28 cellular contexts compared by ENCODE assay signal in genomic region chr3:60609446-60609845, GRCh38.
DNase-seq lines count a peak whose midpoint lies in the region; ATAC-seq, FAIRE-seq and TF ChIP-seq lines count a peak whose summit lies in the region.
"Had no signal": no experiment of that assay in that cellular context is flagged by ENCODE, and none has a peak within 500 bp of the region (broad histone marks: within the 10 kb centered on the region; RNA-seq: fewer than 3 reads in every experiment).

No MANE protein-coding gene starts in this region.

- no peaks in the 10 kb centered on the region for H3K23me2 ChIP-seq in H9 (ENCODE audit: insufficient read length, low read depth, low read length, poor library complexity, severe bottlenecking)
- no peaks in the 10 kb centered on the region for H3K23me2 ChIP-seq in H1 (ENCODE audit: low read depth, low read length)

- H2AK5ac ChIP-seq in H9 (ENCODE audit: insufficient read length, low read length) (no peak overlapping the region), H1 (ENCODE audit: low read depth, low read length) (no peak overlapping the region)

- DNase-seq in H9 (peak; percentile 38), PC-3 (peak; percentile 35), H1 (ENCODE audit: low read depth in 1 of 2, low spot score in 2 of 2) (peak in 1 of 2 experiments; percentile 56), urothelium cell line (ENCODE audit: low spot score) (peak; percentile 6), NCI-H345 treated with DMSO at 0.1 percent for 48 hours (lab: John Stamatoyannopoulos, UW; ENCODE audit: unreplicated experiment) (no peak), UCSD-AML1 (lab: John Stamatoyannopoulos, UW; ENCODE audit: unreplicated experiment) (no peak)
- DNase-seq: activated CD4-positive, alpha-beta T cell treated with anti-CD3 and anti-CD28 coated beads, Interleukin-2, amount 50 U/mL, for 1 hour; activated naive CD4-positive, alpha-beta T cell treated with anti-CD3 and anti-CD28 coated beads, Interleukin-2, amount 10 ng/mL, durations not matched to agents 7 days and 5 days; amygdala; caudate nucleus; CD4-positive, alpha-beta T cell; dermis blood vessel endothelial cell; DMS53; GF-D8; glutamatergic neuron; left colon; NCI-H524 treated with DMSO at 0.1 percent for 48 hours; tibial artery had no signal

- H3K4me3 ChIP-seq in PC-3 (ENCODE audit: low read length): no peak overlapping the region
- H3K4me3 ChIP-seq in H1 (ENCODE audit: extremely low read depth in 1 of 4, insufficient read depth in 2 of 4, low read depth in 3 of 4, low read length in 4 of 4): no peak overlapping the region
- H3K4me3 ChIP-seq: tibial artery had no signal

- H3K79me1 ChIP-seq in H9 (ENCODE audit: insufficient read depth, low read depth, low read length, poor library complexity, severe bottlenecking) (no peaks in the 10 kb centered on the region), H1 (ENCODE audit: low read depth, low read length) (no peaks in the 10 kb centered on the region)

- no peak overlapping the region for H3K56ac ChIP-seq in H9 (ENCODE audit: insufficient read length, low read depth, low read length)
- H3K56ac ChIP-seq in H1 (replicated peaks; ENCODE audit: insufficient read length, low read depth, low read length): no peak overlapping the region

- H3F3A ChIP-seq in PC-3 (ENCODE audit: low read length, unreplicated experiment): no peaks in the 10 kb centered on the region

- H3K4me1 Mint-ChIP-seq in H9: peaks cover 13 to 16% of the 10 kb centered on the region in 2 experiments
- H3K4me1 Mint-ChIP-seq: activated naive CD4-positive, alpha-beta T cell treated with anti-CD3 and anti-CD28 coated beads, Interleukin-2, amount 10 ng/mL, durations not matched to agents 7 days and 5 days; memory B cell had no signal

- H4K91ac ChIP-seq in H9 (ENCODE audit: insufficient read length, low read depth, low read length): no peak overlapping the region
- H4K91ac ChIP-seq in H1 (replicated peaks; ENCODE audit: insufficient read length, low read length): no peak overlapping the region

- no peak overlapping the region for H3K23ac ChIP-seq in H9 (ENCODE audit: insufficient read length, low read depth, low read length)
- no peak overlapping the region for H3K23ac ChIP-seq in H1 (ENCODE audit: insufficient read length)

- H3K4me2 ChIP-seq in H9 (ENCODE audit: insufficient read depth, insufficient read length, low read length) (no peak overlapping the region), PC-3 (ENCODE audit: low read length) (no peak overlapping the region), H1 (ENCODE audit: insufficient read depth in 1 of 2, low read depth in 2 of 2, low read length in 2 of 2) (no peak overlapping the region)
- H3K4me2 ChIP-seq: KMS-11 had no signal

- H2BK20ac ChIP-seq in H9 (ENCODE audit: low read depth, low read length, poor library complexity, severe bottlenecking) (no peak overlapping the region), H1 (ENCODE audit: low read length) (no peak overlapping the region)

- CTCF ChIA-PET in PC-3 (lab: Charles Lee) (no interaction called here), H1 (lab: Charles Lee; ENCODE audit: partially characterized antibody) (no interaction called here)

- POLR2A ChIA-PET in PC-3 (lab: Charles Lee; ENCODE audit: unreplicated experiment) (no interaction called here), H1 (lab: Charles Lee; ENCODE audit: partially characterized antibody) (no interaction called here)

- H3K27me3 ChIP-seq in H9 (ENCODE audit: insufficient read depth, low read length): no peaks in the 10 kb centered on the region
- H3K27me3 ChIP-seq in PC-3 (ENCODE audit: low read length): no peaks in the 10 kb centered on the region
- no peaks in the 10 kb centered on the region for H3K27me3 ChIP-seq in H1 (replicated peaks in 1 of 4; ENCODE audit: control insufficient read depth in 3 of 4, extremely low read depth in 1 of 4, insufficient read depth in 3 of 4, low read length in 3 of 4)
- H3K27me3 ChIP-seq: neutrophil, tibial artery had no signal

- no peak overlapping the region for H3K4me3 Mint-ChIP-seq in H9
- H3K4me3 Mint-ChIP-seq: activated naive CD4-positive, alpha-beta T cell treated with anti-CD3 and anti-CD28 coated beads, Interleukin-2, amount 10 ng/mL, durations not matched to agents 7 days and 5 days; activated T-helper 1 cell treated with anti-CD3 and anti-CD28 coated beads, Interleukin-12 subunit alpha, Interleukin-12 subunit beta, Interleukin-2, Interleukin-4 antibody, amounts not matched to agents 30 ng/mL and 10 ng/mL and 1 ng/mL, durations not matched to agents 14 hours and 24 hours and 36 hours; CD4-positive, alpha-beta T cell; memory B cell; stimulated activated naive CD8-positive, alpha-beta T cell treated with anti-CD3 and anti-CD28 coated beads, Interleukin-15, Interleukin-2, amounts not matched to agents 100 ng/mL and 50 ng/mL, for 24 hours had no signal

- H3K36me3 ChIP-seq in PC-3 (ENCODE audit: low read depth, low read length): no peaks in the 10 kb centered on the region
- no peaks in the 10 kb centered on the region for H3K36me3 ChIP-seq in H1 (ENCODE audit: control insufficient read depth in 2 of 4, insufficient read depth in 4 of 4, low read length in 3 of 4)
- H3K36me3 ChIP-seq: neutrophil, tibial artery had no signal

- H4K20me1 ChIP-seq in H9 (ENCODE audit: control insufficient read depth, insufficient read depth, insufficient read length) (no peaks in the 10 kb centered on the region), PC-3 (ENCODE audit: low read length) (no peaks in the 10 kb centered on the region), H1 (replicated peaks in 1 of 2; ENCODE audit: control insufficient read depth in 1 of 2, insufficient read depth in 2 of 2, low read length in 2 of 2) (no peaks in the 10 kb centered on the region)

- no peak for ATAC-seq in PC-3
- no peak for ATAC-seq in GM21619 (IDR thresholded peaks at IDR 0.05; ENCODE audit: unreplicated experiment)
- ATAC-seq: left colon, SK-N-SH treated with all-trans-retinoic acid at 6 μM for 48 hours had no signal

- no peaks in the 10 kb centered on the region for H3K9me3 ChIP-seq in H9 (ENCODE audit: control insufficient read depth, low read depth, low read length)
- no peaks in the 10 kb centered on the region for H3K9me3 ChIP-seq in PC-3 (ENCODE audit: low read length)
- H3K9me3 ChIP-seq in H1 (ENCODE audit: insufficient read depth in 2 of 2, low read depth in 1 of 2, low read length in 1 of 2): no peaks in the 10 kb centered on the region
- H3K9me3 ChIP-seq: neutrophil, tibial artery had no signal

- intact Hi-C loops in PC-3 (cut with micrococcal nuclease): no loop called here

- H3K27ac ChIP-seq in H9 (ENCODE audit: insufficient read length, low read depth, low read length): no peak overlapping the region
- no peak overlapping the region for H3K27ac ChIP-seq in PC-3 (ENCODE audit: low read length)
- H3K27ac ChIP-seq in H1 (ENCODE audit: low read depth, low read length): no peak overlapping the region
- H3K27ac ChIP-seq: KMS-11, neutrophil, tibial artery had no signal

- H3K27ac Mint-ChIP-seq in H9: no peak overlapping the region
- H3K27ac Mint-ChIP-seq: activated naive CD4-positive, alpha-beta T cell treated with anti-CD3 and anti-CD28 coated beads, Interleukin-2, amount 10 ng/mL, durations not matched to agents 7 days and 5 days; activated T-helper 1 cell treated with anti-CD3 and anti-CD28 coated beads, Interleukin-12 subunit alpha, Interleukin-12 subunit beta, Interleukin-2, Interleukin-4 antibody, amounts not matched to agents 30 ng/mL and 10 ng/mL and 1 ng/mL, durations not matched to agents 14 hours and 24 hours and 36 hours; CD4-positive, alpha-beta T cell; memory B cell; progenitor cell of endocrine pancreas; stimulated activated naive CD8-positive, alpha-beta T cell treated with anti-CD3 and anti-CD28 coated beads, Interleukin-15, Interleukin-2, amounts not matched to agents 100 ng/mL and 50 ng/mL, for 24 hours had no signal

- H3K36me3 Mint-ChIP-seq in H9 (ENCODE audit: insufficient read depth in 1 of 3, low read depth in 3 of 3): peaks cover 0 to 3% (median 2%) of the 10 kb centered on the region in 3 experiments; a peak in 2 of 7 replicates
- H3K36me3 Mint-ChIP-seq: activated naive CD4-positive, alpha-beta T cell treated with anti-CD3 and anti-CD28 coated beads, Interleukin-2, amount 10 ng/mL, durations not matched to agents 7 days and 5 days; memory B cell had no signal

- H3K4me1 ChIP-seq in H9 (ENCODE audit: insufficient read depth, low read length): no peaks in the 10 kb centered on the region
- H3K4me1 ChIP-seq in PC-3 (ENCODE audit: insufficient read depth, low read length): peaks cover 6% of the 10 kb centered on the region; the same call in 1 of the 2 replicates
- H3K4me1 ChIP-seq in H1 (replicated peaks in 1 of 4; ENCODE audit: control insufficient read depth in 3 of 4, insufficient read depth in 4 of 4, low read length in 3 of 4): peaks cover 0 to 4% (median 0%) of the 10 kb centered on the region in 4 experiments; a peak in 1 of 7 replicates

- no peak overlapping the region for H2BK15ac ChIP-seq in H9 (ENCODE audit: low read depth, low read length)
- H2BK15ac ChIP-seq in H1 (ENCODE audit: low read length): no peak overlapping the region

- H3K79me2 ChIP-seq in H9 (ENCODE audit: insufficient read depth, low read length) (no peaks in the 10 kb centered on the region), PC-3 (ENCODE audit: low read length) (no peaks in the 10 kb centered on the region), H1 (ENCODE audit: control insufficient read depth in 1 of 2, insufficient read depth in 2 of 2, low read length in 2 of 2) (no peaks in the 10 kb centered on the region)

- H3K9ac ChIP-seq in H9 (ENCODE audit: extremely low read depth, insufficient read length, low read length) (no peak overlapping the region), PC-3 (ENCODE audit: low read length) (no peak overlapping the region), H1 (replicated peaks in 1 of 4; ENCODE audit: extremely low read depth in 1 of 4, low read depth in 3 of 4, low read length in 3 of 4) (no peak overlapping the region)
- H3K9ac ChIP-seq: KMS-11 had no signal

- no CpG with 5 or more reads among the region's 4 CpGs for WGBS in H9 (ENCODE audit: extremely low coverage, insufficient read length, low lambda C conversion rate)
- WGBS in H1 (ENCODE audit: extremely low coverage in 1 of 2, insufficient coverage in 1 of 2, insufficient read length in 1 of 2, insufficient replicate concordance in 2 of 2, low coverage in 1 of 2, low lambda C conversion rate in 2 of 2, missing lambda C conversion rate in 1 of 2), 2 experiments: 77% methylated on average over 4 of the region's 4 CpGs; no CpG with 5 or more reads in 1 of the 2 experiments

- H3K27me3 Mint-ChIP-seq in H9 (ENCODE audit: low read depth): no peaks in the 10 kb centered on the region
- H3K27me3 Mint-ChIP-seq: activated naive CD4-positive, alpha-beta T cell treated with anti-CD3 and anti-CD28 coated beads, Interleukin-2, amount 10 ng/mL, durations not matched to agents 7 days and 5 days; CD4-positive, alpha-beta T cell; memory B cell; progenitor cell of endocrine pancreas; stimulated activated naive CD8-positive, alpha-beta T cell treated with anti-CD3 and anti-CD28 coated beads, Interleukin-15, Interleukin-2, amounts not matched to agents 100 ng/mL and 50 ng/mL, for 24 hours had no signal

- H4K8ac ChIP-seq in H9 (replicated peaks; ENCODE audit: insufficient read length, low read depth, low read length) (no peak overlapping the region), H1 (ENCODE audit: extremely low read depth, insufficient read depth, low read length) (no peak overlapping the region)

- H2BK120ac ChIP-seq in H9 (ENCODE audit: low read depth, low read length, poor library complexity, severe bottlenecking): no peak overlapping the region
- H2BK120ac ChIP-seq in H1 (replicated peaks; ENCODE audit: low read depth, low read length): no peak overlapping the region

- H3K9me2 ChIP-seq in PC-3 (replicated peaks; ENCODE audit: low read length): no peaks in the 10 kb centered on the region

- no peak overlapping the region for H2BK12ac ChIP-seq in H9 (ENCODE audit: insufficient read length, low read depth, low read length)
- H2BK12ac ChIP-seq in H1 (ENCODE audit: low read depth, low read length): no peak overlapping the region

- H3K14ac ChIP-seq in H9 (ENCODE audit: insufficient read depth, low read length): no peak overlapping the region
- no peak overlapping the region for H3K14ac ChIP-seq in H1 (ENCODE audit: insufficient read length)

- H4K5ac ChIP-seq in H9 (ENCODE audit: insufficient read length, low read depth, low read length): no peak overlapping the region
- no peak overlapping the region for H4K5ac ChIP-seq in H1 (ENCODE audit: insufficient read length, low read depth, low read length)

- TF ChIP-seq EP300 in H1 (IDR thresholded peaks at IDR 0.05; ENCODE audit: borderline replicate concordance in 1 of 2, low read depth in 2 of 2, low read length in 2 of 2): no peak

- H2BK5ac ChIP-seq in H9 (ENCODE audit: insufficient read length, low read length): no peak overlapping the region
- H2BK5ac ChIP-seq in H1 (ENCODE audit: low read depth, low read length): no peak overlapping the region

- H3T11ph ChIP-seq in H9 (ENCODE audit: low read length): no peak overlapping the region

- BruUV-seq in PC-3 (replicated peaks; lab: Mats Ljungman, UMichigan): no TSS peak

- no peaks in the 10 kb centered on the region; a peak in 1 of 5 replicates for H3K9me3 Mint-ChIP-seq in H9
- H3K9me3 Mint-ChIP-seq: activated naive CD4-positive, alpha-beta T cell treated with anti-CD3 and anti-CD28 coated beads, Interleukin-2, amount 10 ng/mL, durations not matched to agents 7 days and 5 days; CD4-positive, alpha-beta T cell; memory B cell; stimulated activated naive CD8-positive, alpha-beta T cell treated with anti-CD3 and anti-CD28 coated beads, Interleukin-15, Interleukin-2, amounts not matched to agents 100 ng/mL and 50 ng/mL, for 24 hours had no signal

- FAIRE-seq in H1 (lab: Jason Lieb, UNC): peak; percentile 28
- no peak for FAIRE-seq in urothelium cell line (lab: Jason Lieb, UNC)
- FAIRE-seq: HTR-8/SVneo, RCC 7860 had no signal

- H3K18ac ChIP-seq in H9 (ENCODE audit: insufficient read length, low read depth, low read length): no peak overlapping the region
- no peak overlapping the region for H3K18ac ChIP-seq in H1 (ENCODE audit: extremely low read depth, low read length)

- no peak overlapping the region for H3K4ac ChIP-seq in H9 (ENCODE audit: low read depth, low read length)
- no peak overlapping the region for H3K4ac ChIP-seq in H1 (replicated peaks; ENCODE audit: insufficient read length, low read depth, low read length)

- H2AFZ ChIP-seq in H9 (ENCODE audit: low read length): no peak overlapping the region
- no peak overlapping the region for H2AFZ ChIP-seq in PC-3 (ENCODE audit: low read length)
- no peak overlapping the region for H2AFZ ChIP-seq in H1 (ENCODE audit: low read length)

- TF ChIP-seq RAD21 in H1 (IDR thresholded peaks at IDR 0.05 in 1 of 2, conservative IDR thresholded peaks at IDR 0.05 in 1 of 2; ENCODE audit: low read depth in 2 of 2, low read length in 2 of 2): no peak

- TF ChIP-seq CTCF in H9 (conservative IDR thresholded peaks at IDR 0.05): no peak
- TF ChIP-seq CTCF in PC-3 (conservative IDR thresholded peaks at IDR 0.05; ENCODE audit: low read depth, low read length): no peak
- no peak for TF ChIP-seq CTCF in H1 (IDR thresholded peaks at IDR 0.05; ENCODE audit: control extremely low read depth in 1 of 3, insufficient read depth in 1 of 3, low read depth in 1 of 3, low read length in 3 of 3)

- TF ChIP-seq POLR2A in H1 (IDR thresholded peaks at IDR 0.05; ENCODE audit: control extremely low read depth in 1 of 2, low read depth in 2 of 2, low read length in 2 of 2): no peak

Comparison
In these comparisons a context has a peak if more than half of its experiments do, and no peak if none do; other contexts are left out.
1. DNase-seq: peak in H9 (single experiment), PC-3 (single experiment) and urothelium cell line (single experiment); none in NCI-H345 treated with DMSO at 0.1 percent for 48 hours (single experiment) and UCSD-AML1 (single experiment).